In the genomic region with DNA sequence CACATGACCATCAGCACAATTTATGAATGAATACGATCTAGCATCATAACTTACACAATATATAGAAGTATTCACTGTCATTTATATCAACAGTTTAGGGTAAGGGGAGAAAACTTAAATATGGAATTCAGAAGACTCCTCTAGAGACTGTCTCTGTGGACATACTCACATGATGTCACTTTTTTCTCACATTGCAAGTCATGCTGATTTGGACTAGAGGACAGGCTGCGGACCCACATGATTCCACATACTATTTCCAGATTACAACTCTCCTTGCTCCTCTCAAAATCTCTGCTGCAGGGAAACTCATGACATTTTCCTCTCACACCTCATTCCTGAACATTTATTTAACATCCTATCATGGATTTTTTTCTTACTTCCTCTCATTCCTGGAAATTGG, we compare ENCODE assay signal across 1 cellular context.
TF ChIP-seq lines count a peak whose summit lies in the region.

No MANE protein-coding gene starts in this region.

TF ChIP-seq in K562, 482 proteins besides CTCF, POLR2A, EP300 and RAD21 (continued from another document):
- no peak for TF ChIP-seq SIN3A (IDR thresholded peaks at IDR 0.05; ENCODE audit: borderline replicate concordance in 2 of 2, control insufficient read depth in 1 of 2, low read depth in 2 of 2, low read length in 2 of 2)
- TF ChIP-seq FOXJ3 (CRISPR knock-in tag; IDR thresholded peaks at IDR 0.05): no peak
- TF ChIP-seq FOXJ2 (tag; IDR thresholded peaks at IDR 0.05): 0 out of 2 replicates have a peak, but pooled peaks have one; percentile 28
- no peak for TF ChIP-seq HMG20A (CRISPR knock-in tag; conservative IDR thresholded peaks at IDR 0.05)
- no peak for TF ChIP-seq FOSL1 (tag; conservative IDR thresholded peaks at IDR 0.05)
- no peak for TF ChIP-seq POLR2H (tag; IDR thresholded peaks at IDR 0.05; ENCODE audit: low read depth)
- TF ChIP-seq TBP (optimal IDR thresholded peaks at IDR 0.05; ENCODE audit: low read depth, low read length): no peak
- TF ChIP-seq ZC3H8 (IDR thresholded peaks at IDR 0.05): no peak
- no peak for TF ChIP-seq RFX5 (IDR thresholded peaks at IDR 0.05; ENCODE audit: low read depth, low read length)
- TF ChIP-seq LEF1 (IDR thresholded peaks at IDR 0.05): no peak
- no peak for TF ChIP-seq BRD4 (IDR thresholded peaks at IDR 0.05)
- TF ChIP-seq NFIC (IDR thresholded peaks at IDR 0.05): no peak
- TF ChIP-seq, protein P1, sequence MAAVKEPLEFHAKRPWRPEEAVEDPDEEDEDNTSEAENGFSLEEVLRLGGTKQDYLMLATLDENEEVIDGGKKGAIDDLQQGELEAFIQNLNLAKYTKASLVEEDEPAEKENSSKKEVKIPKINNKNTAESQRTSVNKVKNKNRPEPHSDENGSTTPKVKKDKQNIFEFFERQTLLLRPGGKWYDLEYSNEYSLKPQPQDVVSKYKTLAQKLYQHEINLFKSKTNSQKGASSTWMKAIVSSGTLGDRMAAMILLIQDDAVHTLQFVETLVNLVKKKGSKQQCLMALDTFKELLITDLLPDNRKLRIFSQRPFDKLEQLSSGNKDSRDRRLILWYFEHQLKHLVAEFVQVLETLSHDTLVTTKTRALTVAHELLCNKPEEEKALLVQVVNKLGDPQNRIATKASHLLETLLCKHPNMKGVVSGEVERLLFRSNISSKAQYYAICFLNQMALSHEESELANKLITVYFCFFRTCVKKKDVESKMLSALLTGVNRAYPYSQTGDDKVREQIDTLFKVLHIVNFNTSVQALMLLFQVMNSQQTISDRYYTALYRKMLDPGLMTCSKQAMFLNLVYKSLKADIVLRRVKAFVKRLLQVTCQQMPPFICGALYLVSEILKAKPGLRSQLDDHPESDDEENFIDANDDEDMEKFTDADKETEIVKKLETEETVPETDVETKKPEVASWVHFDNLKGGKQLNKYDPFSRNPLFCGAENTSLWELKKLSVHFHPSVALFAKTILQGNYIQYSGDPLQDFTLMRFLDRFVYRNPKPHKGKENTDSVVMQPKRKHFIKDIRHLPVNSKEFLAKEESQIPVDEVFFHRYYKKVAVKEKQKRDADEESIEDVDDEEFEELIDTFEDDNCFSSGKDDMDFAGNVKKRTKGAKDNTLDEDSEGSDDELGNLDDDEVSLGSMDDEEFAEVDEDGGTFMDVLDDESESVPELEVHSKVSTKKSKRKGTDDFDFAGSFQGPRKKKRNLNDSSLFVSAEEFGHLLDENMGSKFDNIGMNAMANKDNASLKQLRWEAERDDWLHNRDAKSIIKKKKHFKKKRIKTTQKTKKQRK (IDR thresholded peaks at IDR 0.05; ENCODE audit: borderline replicate concordance, low read depth, low read length): no peak
- TF ChIP-seq ZFX (CRISPR knock-in tag; IDR thresholded peaks at IDR 0.05): no peak
- TF ChIP-seq SMARCA4 (IDR thresholded peaks at IDR 0.05): peak; percentile 47; the same call in 1 of the 2 replicates
- no peak for TF ChIP-seq PTRF (tag; IDR thresholded peaks at IDR 0.05)
- no peak for TF ChIP-seq FOXP1 (CRISPR knock-in tag; IDR thresholded peaks at IDR 0.05)
- TF ChIP-seq MCM5 (IDR thresholded peaks at IDR 0.05; ENCODE audit: low read depth): no peak
- TF ChIP-seq NR4A1 (CRISPR knock-in tag; IDR thresholded peaks at IDR 0.05): no peak
- TF ChIP-seq NR4A1 (tag; IDR thresholded peaks at IDR 0.05): no peak
- TF ChIP-seq ZNF146 (CRISPR knock-in tag; IDR thresholded peaks at IDR 0.05; ENCODE audit: unreplicated experiment): no peak
- TF ChIP-seq TAF7 (tag; IDR thresholded peaks at IDR 0.05): no peak
- TF ChIP-seq RFX7 (CRISPR knock-in tag; IDR thresholded peaks at IDR 0.05): no peak
- TF ChIP-seq KLF1 (tag; IDR thresholded peaks at IDR 0.05): no peak
- TF ChIP-seq NFYB (IDR thresholded peaks at IDR 0.05; ENCODE audit: extremely low read depth, insufficient read length): no peak
- no peak for TF ChIP-seq ZNF165 (CRISPR knock-in tag; IDR thresholded peaks at IDR 0.05; ENCODE audit: borderline replicate concordance)
- TF ChIP-seq, protein P2, sequence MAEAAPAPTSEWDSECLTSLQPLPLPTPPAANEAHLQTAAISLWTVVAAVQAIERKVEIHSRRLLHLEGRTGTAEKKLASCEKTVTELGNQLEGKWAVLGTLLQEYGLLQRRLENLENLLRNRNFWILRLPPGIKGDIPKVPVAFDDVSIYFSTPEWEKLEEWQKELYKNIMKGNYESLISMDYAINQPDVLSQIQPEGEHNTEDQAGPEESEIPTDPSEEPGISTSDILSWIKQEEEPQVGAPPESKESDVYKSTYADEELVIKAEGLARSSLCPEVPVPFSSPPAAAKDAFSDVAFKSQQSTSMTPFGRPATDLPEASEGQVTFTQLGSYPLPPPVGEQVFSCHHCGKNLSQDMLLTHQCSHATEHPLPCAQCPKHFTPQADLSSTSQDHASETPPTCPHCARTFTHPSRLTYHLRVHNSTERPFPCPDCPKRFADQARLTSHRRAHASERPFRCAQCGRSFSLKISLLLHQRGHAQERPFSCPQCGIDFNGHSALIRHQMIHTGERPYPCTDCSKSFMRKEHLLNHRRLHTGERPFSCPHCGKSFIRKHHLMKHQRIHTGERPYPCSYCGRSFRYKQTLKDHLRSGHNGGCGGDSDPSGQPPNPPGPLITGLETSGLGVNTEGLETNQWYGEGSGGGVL (CRISPR knock-in tag; IDR thresholded peaks at IDR 0.05): no peak
- TF ChIP-seq, protein P3, sequence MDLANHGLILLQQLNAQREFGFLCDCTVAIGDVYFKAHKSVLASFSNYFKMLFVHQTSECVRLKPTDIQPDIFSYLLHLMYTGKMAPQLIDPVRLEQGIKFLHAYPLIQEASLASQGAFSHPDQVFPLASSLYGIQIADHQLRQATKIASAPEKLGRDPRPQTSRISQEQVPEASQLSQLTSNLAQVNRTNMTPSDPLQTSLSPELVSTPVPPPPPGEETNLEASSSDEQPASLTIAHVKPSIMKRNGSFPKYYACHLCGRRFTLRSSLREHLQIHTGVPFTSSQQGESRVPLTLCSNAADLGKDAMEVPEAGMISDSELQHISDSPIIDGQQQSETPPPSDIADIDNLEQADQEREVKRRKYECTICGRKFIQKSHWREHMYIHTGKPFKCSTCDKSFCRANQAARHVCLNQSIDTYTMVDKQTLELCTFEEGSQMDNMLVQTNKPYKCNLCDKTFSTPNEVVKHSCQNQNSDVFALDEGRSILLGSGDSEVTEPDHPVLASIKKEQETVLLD (IDR thresholded peaks at IDR 0.05): no peak
